8 cellular contexts compared by ENCODE assay signal in genomic region chr3:41202834-41203345, GRCh38. TPM values are rescaled to one million over a fixed set of nuclear protein-coding genes. Genes with fewer than 3 reads are reported as not detected.
DNase-seq lines count a peak whose midpoint lies in the region; ATAC-seq and TF ChIP-seq lines count a peak whose summit lies in the region.

No MANE protein-coding gene starts in this region.

- peaks cover 56% of the 10 kb centered on the region for H3K4me1 ChIP-seq in GM23248 (ENCODE audit: insufficient read depth)
- H3K4me1 ChIP-seq in Panc1 (ENCODE audit: control insufficient read depth, insufficient read depth, low read length): peaks cover 28% of the 10 kb centered on the region
- peaks cover 30% of the 10 kb centered on the region for H3K4me1 ChIP-seq in neuron (ENCODE audit: insufficient read depth, low read length)

- CTCF ChIA-PET in Calu3 (lab: Charles Lee) (interaction anchor here (0.7 kb wide), 2 partner anchors 20 to 606 kb away, joined by 5 to 7 read pairs; no protein-coding TSS in a partner anchor), Panc1 (lab: Charles Lee) (interaction anchor here (0.7 kb wide), 2 partner anchors 55 to 725 kb away, joined by 3 read pairs; no protein-coding TSS in a partner anchor)

- peak overlapping the region; percentile 93 for H3K4me3 ChIP-seq in GM23248
- H3K4me3 ChIP-seq in Panc1 (ENCODE audit: low read depth in 2 of 2, low read length in 2 of 2): peak overlapping the region in 1 of 2 experiments; percentile 89; a peak in 1 of 4 replicates
- peak overlapping the region; percentile 70 for H3K4me3 ChIP-seq in neuron (ENCODE audit: low read length)

- H3K9ac ChIP-seq in GM23248: 0 out of 2 replicates have a peak overlapping the region, but pooled peaks have one; percentile 99

- no peak for TF ChIP-seq CTCF in Calu3 (IDR thresholded peaks at IDR 0.05; ENCODE audit: unreplicated experiment)
- TF ChIP-seq CTCF in Panc1 (IDR thresholded peaks at IDR 0.05): peak; percentile 51; the same call in 1 of the 2 replicates
- no peak for TF ChIP-seq CTCF in endothelial cell (IDR thresholded peaks at IDR 0.05; ENCODE audit: unreplicated experiment)

- H3K4me3 Mint-ChIP-seq in Calu3 (ENCODE audit: low read depth, unreplicated experiment) (peak overlapping the region; percentile 88), endothelial cell (ENCODE audit: unreplicated experiment) (peak overlapping the region; percentile 100)

- POLR2A ChIA-PET in Panc1 (lab: Charles Lee): interaction anchor here (0.6 to 0.9 kb wide), 3 partner anchors 617 to 1104 kb away, joined by 3 to 6 read pairs (median 6); no protein-coding TSS in a partner anchor

- H3K79me2 ChIP-seq in GM23248 (ENCODE audit: insufficient read depth): peaks cover 84% of the 10 kb centered on the region

- H3K4me1 Mint-ChIP-seq in Calu3 (ENCODE audit: low read depth, unreplicated experiment): peaks cover 32% of the 10 kb centered on the region
- peaks cover 57% of the 10 kb centered on the region for H3K4me1 Mint-ChIP-seq in endothelial cell (ENCODE audit: unreplicated experiment)

- no peaks in the 10 kb centered on the region for H3K9me2 ChIP-seq in GM23248 (ENCODE audit: insufficient read depth)

- no peaks in the 10 kb centered on the region for H3K36me3 ChIP-seq in GM23248 (ENCODE audit: low read depth)
- H3K36me3 ChIP-seq in Panc1 (ENCODE audit: control insufficient read depth, insufficient read depth, low read length): peaks cover 2% of the 10 kb centered on the region; the same call in 1 of the 2 replicates
- H3K36me3 ChIP-seq in neuron (ENCODE audit: insufficient read depth, low read length): no peaks in the 10 kb centered on the region

- H3K9me3 Mint-ChIP-seq in Calu3 (ENCODE audit: low read depth, unreplicated experiment) (no peaks in the 10 kb centered on the region), endothelial cell (ENCODE audit: unreplicated experiment) (no peaks in the 10 kb centered on the region)

- H3K27ac Mint-ChIP-seq in Calu3 (ENCODE audit: unreplicated experiment): no peak overlapping the region
- H3K27ac Mint-ChIP-seq in endothelial cell (ENCODE audit: unreplicated experiment): peak overlapping the region; percentile 6

- in situ Hi-C loops in GM23248 (cut with MboI): no loop called here
- in situ Hi-C loops in Panc1 (cut with HindIII; ENCODE audit: low pct_unique_long_range_greater_than_20kb, low sequenced_read_pairs): no loop called here

- DNase-seq in Calu3: peak; percentile 13
- peak; percentile 80 for DNase-seq in GM23248
- DNase-seq in Panc1 (ENCODE audit: low read depth, low spot score): no peak
- no peak for DNase-seq in endothelial cell (ENCODE audit: low spot score)
- no peak for DNase-seq in NCI-H2081 treated with DMSO at 0.1 percent for 48 hours (lab: John Stamatoyannopoulos, UW)
- DNase-seq in stimulated activated CD4-positive, alpha-beta T cell treated with anti-CD3 and anti-CD28 coated beads, Interleukin-4, amount 100 ng/mL, for 24 hours: no peak

- intact Hi-C loops in Calu3 (cut with micrococcal nuclease; ENCODE audit: unreplicated experiment): loop anchor here (5.0 kb wide), 4 partner anchors 86 to 621 kb away; no protein-coding TSS in a partner anchor
- intact Hi-C loops in Panc1 (cut with micrococcal nuclease; ENCODE audit: unreplicated experiment): loop anchor here (5.0 kb wide), 1 partner anchor 621 kb away; no protein-coding TSS in a partner anchor

- H3K9me3 ChIP-seq in GM23248 (ENCODE audit: low read depth) (no peaks in the 10 kb centered on the region), Panc1 (ENCODE audit: control insufficient read depth, insufficient read depth, low read depth, low read length) (no peaks in the 10 kb centered on the region), neuron (ENCODE audit: low read length) (peaks cover 2% of the 10 kb centered on the region)

- H3K27me3 ChIP-seq in GM23248 (replicated peaks; ENCODE audit: insufficient read depth): no peaks in the 10 kb centered on the region
- no peaks in the 10 kb centered on the region for H3K27me3 ChIP-seq in Panc1 (ENCODE audit: control insufficient read depth, insufficient read depth, low read length)
- H3K27me3 ChIP-seq in neuron (ENCODE audit: insufficient read depth, low read length): no peaks in the 10 kb centered on the region

- H3K27ac ChIP-seq in GM23248: 0 out of 2 replicates have a peak overlapping the region, but pooled peaks have one; percentile 6
- no peak overlapping the region for H3K27ac ChIP-seq in Panc1 (ENCODE audit: low read length)

- no peak for ATAC-seq in Panc1
- no peak for ATAC-seq in HG02840 (IDR thresholded peaks at IDR 0.05; ENCODE audit: low FRiP score, unreplicated experiment)

- peaks cover 58% of the 10 kb centered on the region for H4K20me1 ChIP-seq in GM23248 (ENCODE audit: insufficient read depth)

- H3K27me3 Mint-ChIP-seq in Calu3 (ENCODE audit: unreplicated experiment) (no peaks in the 10 kb centered on the region), endothelial cell (ENCODE audit: unreplicated experiment) (peaks cover 7% of the 10 kb centered on the region)

- peaks cover 16% of the 10 kb centered on the region for H3F3A ChIP-seq in GM23248 (ENCODE audit: insufficient read depth)

- H2AFZ ChIP-seq in GM23248 (no peak overlapping the region), neuron (ENCODE audit: low read depth, low read length) (no peak overlapping the region)

- H3K36me3 Mint-ChIP-seq in Calu3 (ENCODE audit: insufficient read depth, unreplicated experiment) (peaks cover 32% of the 10 kb centered on the region), endothelial cell (ENCODE audit: low read depth, unreplicated experiment) (peaks cover 10% of the 10 kb centered on the region)

- H3K4me2 ChIP-seq in GM23248 (ENCODE audit: unreplicated experiment): peak overlapping the region; percentile 77

- BruUV-seq in Calu3 (replicated peaks; lab: Mats Ljungman, UMichigan) (no TSS peak), Panc1 (replicated peaks; lab: Mats Ljungman, UMichigan) (no TSS peak)

RNA-seq across cellular contexts. Expression of gene CTNNB1, which starts 3.6 kb away (rescaled TPM):
- total RNA-seq in Calu3 (2022) (252 and 258 TPM in 2 replicates), Panc1 (2021; ENCODE audit: unreplicated experiment) (186 TPM), endothelial cell (ENCODE audit: unreplicated experiment) (1,051 TPM)
- 452 and 492 TPM in 2 replicates for total RNA-seq in GM23248 (2014; rRNA removed; shearing (Covaris generic))
- 170 and 182 TPM in 2 replicates for polyA plus RNA-seq in GM23248 (2016; fragmentation: Nextera tagmentation; extraction: Ambion mirVana)
- polyA plus RNA-seq in Panc1 (2012; ENCODE audit: insufficient read length): 192 TPM

Comparison
In these comparisons a context has a peak if more than half of its experiments do, and no peak if none do; other contexts are left out.
1. DNase-seq: peak in Calu3 (single experiment) and GM23248 (single experiment); none in Panc1 (single experiment), endothelial cell (single experiment), NCI-H2081 treated with DMSO at 0.1 percent for 48 hours (single experiment) and stimulated activated CD4-positive, alpha-beta T cell treated with anti-CD3 and anti-CD28 coated beads, Interleukin-4, amount 100 ng/mL, for 24 hours (single experiment).